Comparison of ENCODE assay signal across 8 cellular contexts in the genomic region with DNA sequence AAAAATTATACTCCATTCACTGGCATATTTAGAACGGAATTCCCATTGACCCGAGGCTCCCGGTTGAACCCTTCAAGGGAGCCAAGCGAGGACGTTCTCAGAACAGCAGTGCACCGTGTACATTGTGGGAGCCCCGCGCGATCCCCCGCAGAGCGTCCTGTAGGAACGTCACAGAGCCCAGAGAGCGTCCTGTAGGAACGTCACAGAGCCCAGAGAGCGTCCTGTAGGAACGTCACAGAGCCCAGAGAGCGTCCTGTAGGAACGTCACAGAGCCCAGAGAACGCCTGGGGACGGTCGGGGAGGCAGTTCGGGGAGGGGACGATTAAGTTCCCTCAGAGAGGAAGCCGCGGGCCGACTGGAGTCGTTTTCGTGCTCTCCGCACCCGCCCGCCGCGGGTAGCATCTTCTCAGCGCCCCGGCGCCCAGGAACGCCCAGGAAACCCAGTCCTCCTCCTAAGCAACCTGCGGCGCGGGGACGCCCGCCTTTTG. TPM values are rescaled to one million over a fixed set of nuclear protein-coding genes. Genes with fewer than 3 reads are reported as not detected.
A peak's percentile ranks its signal among the peaks of the same experiment; 100 is the strongest.
DNase-seq lines count a peak whose midpoint lies in the region; ATAC-seq and TF ChIP-seq lines count a peak whose summit lies in the region.

No MANE protein-coding gene starts in this region.

- CTCF ChIA-PET in AG04449 (lab: Yijun Ruan, JAX), result interaction anchor here (0.7 to 5.6 kb wide), 28 partner anchors 8 to 515 kb away, joined by 3 to 50 read pairs (median 6); partner anchors contain the start of gene RNF7

- peak overlapping the region; percentile 100 for H3K27ac ChIP-seq in vagina

- no peaks in the 10 kb centered on the region for H3K9me3 Mint-ChIP-seq in nephron progenitor cell

- DNase-seq in AG04449 (ENCODE audit: low read depth, low spot score) (no peak), NCI-H2196 treated with DMSO at 0.1 percent for 48 hours (lab: John Stamatoyannopoulos, UW; ENCODE audit: unreplicated experiment) (peak; percentile 66), activated T-cell treated with anti-CD3 and anti-CD28 coated beads for 4 hours (peak; percentile 61), fibroblast of mammary gland (ENCODE audit: low read depth) (peak; percentile 75), nephron progenitor cell (peak; percentile 62), vagina (ENCODE audit: extremely low spot score in 2 of 2) (peak in 1 of 2 donors; percentile 91)

- TF ChIP-seq CTCF in AG04449 (IDR thresholded peaks at IDR 0.05; ENCODE audit: insufficient read depth, low read length, missing control alignments) (no peak), fibroblast of mammary gland (conservative IDR thresholded peaks at IDR 0.05; ENCODE audit: control insufficient read depth, insufficient read depth, low read depth, low read length) (no peak), nephron progenitor cell (IDR thresholded peaks at IDR 0.05) (no peak), vagina (IDR thresholded peaks at IDR 0.05) (no peak)

- H3K9me3 ChIP-seq in vagina, result no peaks in the 10 kb centered on the region

- intact Hi-C loops in vagina (cut with DNase I), result loop anchor here (2.0 kb wide), 1 partner anchor 137 kb away; the partner anchor contains the start of gene RNF7

- H3K4me3 ChIP-seq in AG04449 (ENCODE audit: low read depth, low read length), result peak overlapping the region; percentile 82
- peak overlapping the region; percentile 82 for H3K4me3 ChIP-seq in fibroblast of mammary gland (ENCODE audit: control insufficient read depth, low read depth, low read length)
- H3K4me3 ChIP-seq in vagina, result peak overlapping the region; percentile 82 to 97

- H3K4me3 Mint-ChIP-seq in nephron progenitor cell, result peak overlapping the region; percentile 92

- no peaks in the 10 kb centered on the region for H3K36me3 Mint-ChIP-seq in nephron progenitor cell (ENCODE audit: low read depth)

- POLR2A ChIA-PET in AG04449 (lab: Yijun Ruan, JAX), result interaction anchor here (0.7 to 1.6 kb wide), 5 partner anchors 19 to 138 kb away, joined by 3 to 8 read pairs (median 6); partner anchors contain the start of gene RNF7

- no peaks in the 10 kb centered on the region for H3K27me3 ChIP-seq in vagina

- H3K27ac Mint-ChIP-seq in nephron progenitor cell, result peak overlapping the region; percentile 96

- no peaks in the 10 kb centered on the region for H3K36me3 ChIP-seq in vagina

- peaks cover 11% of the 10 kb centered on the region for H3K27me3 Mint-ChIP-seq in nephron progenitor cell (ENCODE audit: low read depth, poor library complexity)

- no peak for TF ChIP-seq POLR2A in vagina (IDR thresholded peaks at IDR 0.05)

- H3K4me1 ChIP-seq in vagina, result peaks cover 32% of the 10 kb centered on the region

- ATAC-seq in GM18499 (IDR thresholded peaks at IDR 0.05; ENCODE audit: insufficient read depth, unreplicated experiment), result peak; percentile 15
- peak; percentile 60 for ATAC-seq in HG02943 (IDR thresholded peaks at IDR 0.05; ENCODE audit: low read depth, unreplicated experiment)

- peaks cover 30% of the 10 kb centered on the region for H3K4me1 Mint-ChIP-seq in nephron progenitor cell

RNA-seq across cellular contexts. Expression of gene ATP1B3, which starts 0.5 kb away (rescaled TPM):
- 88.1 TPM for total RNA-seq in vagina
